ENCODE assay signal across 9 cellular contexts in genomic region chr2:10431797-10432196, GRCh38. TPM values are rescaled to one million over a fixed set of nuclear protein-coding genes. Genes with fewer than 3 reads are reported as not detected.
DNase-seq lines count a peak whose midpoint lies in the region; ATAC-seq, FAIRE-seq and TF ChIP-seq lines count a peak whose summit lies in the region.
"Had no signal": no experiment of that assay in that cellular context is flagged by ENCODE, and none has a peak within 500 bp of the region (broad histone marks: within the 10 kb centered on the region; RNA-seq: fewer than 3 reads in every experiment).

No MANE protein-coding gene starts in this region.

- H3K36me3 ChIP-seq in HepG2 (replicated peaks in 1 of 2; ENCODE audit: control insufficient read depth in 1 of 2, insufficient read depth in 2 of 2, low read length in 2 of 2) (peaks cover 2% of the 10 kb centered on the region in 2 experiments; a peak in 3 of 5 replicates), right lobe of liver (peaks cover 0 to 2% (median 0%) of the 10 kb centered on the region in 4 donors), mucosa of rectum (ENCODE audit: control insufficient read depth in 2 of 2, insufficient read depth in 2 of 2, low read length in 2 of 2) (peaks cover 1 to 6% of the 10 kb centered on the region in 2 donors), A673 (ENCODE audit: insufficient read depth, low read length, poor library complexity, severe bottlenecking) (no peaks in the 10 kb centered on the region)

- CTCF ChIA-PET in HepG2 (lab: Yijun Ruan, JAX; ENCODE audit: low intra/inter-chr PET ratio, low total read pairs) (no interaction called here), A673 (lab: Charles Lee) (no interaction called here)

- TF ChIP-seq POLR2A in HepG2 (IDR thresholded peaks at IDR 0.05; ENCODE audit: insufficient read depth in 1 of 2, low read depth in 2 of 2, low read length in 2 of 2) (no peak), right lobe of liver (IDR thresholded peaks at IDR 0.05) (no peak)

- peak overlapping the region; percentile 65; the same call in 1 of the 2 replicates for H3K4me2 ChIP-seq in HepG2 (ENCODE audit: low read depth, low read length)

- TF ChIP-seq EP300 in HepG2 (IDR thresholded peaks at IDR 0.05; ENCODE audit: low read depth in 2 of 2, low read length in 2 of 2) (no peak), HepG2 (CRISPR knock-in tag; IDR thresholded peaks at IDR 0.05; ENCODE audit: borderline replicate concordance) (no peak)

- POLR2A ChIA-PET in HepG2 (lab: Yijun Ruan, JAX) (interaction anchor here (1.2 to 1.7 kb wide), 2 partner anchors 18 to 130 kb away, joined by 3 to 7 read pairs; partner anchors contain the start of gene HPCAL1), A673 (lab: Charles Lee; ENCODE audit: low non-redundant PET) (interaction anchor here (0.6 kb wide), 1 partner anchor 893 kb away, joined by 3 read pairs; no protein-coding TSS in a partner anchor)

- no peak overlapping the region for H3K27ac ChIP-seq in HepG2 (ENCODE audit: extremely low read length, insufficient read depth, low read length)
- H3K27ac ChIP-seq in right lobe of liver, result no peak overlapping the region
- H3K27ac ChIP-seq in mucosa of rectum (ENCODE audit: low read depth in 2 of 2, low read length in 2 of 2), result peak overlapping the region; percentile 70 to 76
- no peak overlapping the region for H3K27ac ChIP-seq in A673 (ENCODE audit: low read depth, low read length, poor library complexity, severe bottlenecking)

- H3K4me1 ChIP-seq in HepG2 (ENCODE audit: insufficient read depth, low read length), result peaks cover 39% of the 10 kb centered on the region
- peaks cover 0 to 6% (median 0%) of the 10 kb centered on the region in 4 donors for H3K4me1 ChIP-seq in right lobe of liver
- H3K4me1 ChIP-seq in mucosa of rectum (ENCODE audit: control insufficient read depth in 2 of 2, insufficient read depth in 2 of 2, low read length in 2 of 2), result peaks cover 15 to 35% of the 10 kb centered on the region in 2 donors
- H3K4me1 ChIP-seq in A673 (ENCODE audit: insufficient read depth, low read length, poor library complexity, severe bottlenecking), result no peaks in the 10 kb centered on the region

- peaks cover 13% of the 10 kb centered on the region for H3K4me1 Mint-ChIP-seq in central memory CD8-positive, alpha-beta T cell

- no peaks in the 10 kb centered on the region for H3K9me3 ChIP-seq in HepG2 (ENCODE audit: low read length)
- H3K9me3 ChIP-seq in right lobe of liver, result no peaks in the 10 kb centered on the region
- H3K9me3 ChIP-seq in mucosa of rectum (ENCODE audit: control insufficient read depth in 2 of 2, low read length in 2 of 2), result no peaks in the 10 kb centered on the region
- H3K9me3 ChIP-seq in A673 (ENCODE audit: low read depth, low read length, poor library complexity, severe bottlenecking), result no peaks in the 10 kb centered on the region

- H3K27ac Mint-ChIP-seq in central memory CD8-positive, alpha-beta T cell (ENCODE audit: low read depth), result peak overlapping the region; percentile 22

- TF ChIP-seq CTCF in HepG2 (CRISPR knock-in tag; IDR thresholded peaks at IDR 0.05) (no peak), right lobe of liver (IDR thresholded peaks at IDR 0.05) (no peak), A673 (conservative IDR thresholded peaks at IDR 0.05; ENCODE audit: low read depth, low read length) (no peak)

- no peaks in the 10 kb centered on the region for H3K9me3 Mint-ChIP-seq in central memory CD8-positive, alpha-beta T cell

- DNase-seq in HepG2 (ENCODE audit: low spot score) (no peak), right lobe of liver (no peak), pons (ENCODE audit: low spot score) (no peak), A673 (ENCODE audit: low spot score) (no peak)
- DNase-seq in central memory CD8-positive, alpha-beta T cell (ENCODE audit: low spot score in 2 of 2), result no peak
- DNase-seq: amygdala had no signal

- no peak for TF ChIP-seq RAD21 in HepG2 (CRISPR knock-in tag; IDR thresholded peaks at IDR 0.05)

- 58% methylated on average over 15 of the region's 16 CpGs for WGBS in HepG2 (ENCODE audit: low lambda C conversion rate)
- 60% methylated on average over 3 of the region's 16 CpGs for WGBS in right lobe of liver (ENCODE audit: insufficient coverage, low coverage, low lambda C conversion rate, missing lambda C conversion rate)

- in situ Hi-C loops in HepG2 (cut with HindIII; ENCODE audit: extremely low pct_ligation_motif_present, low pct_unique_long_range_greater_than_20kb), result loop anchor here (25.0 kb wide), 1 partner anchor 619 kb away; no protein-coding TSS in a partner anchor

- BruUV-seq in HepG2 (replicated peaks; lab: Mats Ljungman, UMichigan), result no TSS peak
- no TSS peak for BruUV-seq in A673 (replicated peaks; lab: Mats Ljungman, UMichigan)

- peak overlapping the region; percentile 77 for H3K4me3 Mint-ChIP-seq in central memory CD8-positive, alpha-beta T cell

- no peak overlapping the region for H2AFZ ChIP-seq in HepG2 (ENCODE audit: low read length)

- H3K4me3 ChIP-seq in HepG2 (replicated peaks in 1 of 3; ENCODE audit: insufficient read depth in 1 of 3, low read depth in 2 of 3, low read length in 3 of 3), result peak overlapping the region in 1 of 3 experiments; percentile 57; a peak in 1 of 6 replicates
- H3K4me3 ChIP-seq in right lobe of liver, result no peak overlapping the region
- peak overlapping the region; percentile 41 to 50 for H3K4me3 ChIP-seq in mucosa of rectum (ENCODE audit: low read length in 2 of 2)
- H3K4me3 ChIP-seq in A673 (ENCODE audit: low read depth, low read length, poor library complexity, severe bottlenecking), result no peak overlapping the region

- H3K9ac ChIP-seq in HepG2 (ENCODE audit: insufficient read depth, low read depth, low read length) (no peak overlapping the region), mucosa of rectum (ENCODE audit: low read depth in 1 of 2, low read length in 2 of 2) (peak overlapping the region in 1 of 2 donors; percentile 88)

- FAIRE-seq in HepG2 (lab: Jason Lieb, UNC), result no peak

- H3K79me2 ChIP-seq in HepG2 (ENCODE audit: insufficient read depth, low read length), result no peaks in the 10 kb centered on the region

- intact Hi-C loops in HepG2 (cut with micrococcal nuclease; ENCODE audit: unreplicated experiment) (no loop called here), right lobe of liver (cut with DNase I) (loop anchor here (5.0 to 10.0 kb wide), 3 partner anchors 233 to 359 kb away; partner anchors contain the start of gene RRM2 (in 1 of the 2)), A673 (cut with micrococcal nuclease; ENCODE audit: unreplicated experiment) (no loop called here)

- H3K27me3 Mint-ChIP-seq in central memory CD8-positive, alpha-beta T cell, result no peaks in the 10 kb centered on the region

- H3K36me3 Mint-ChIP-seq in central memory CD8-positive, alpha-beta T cell (ENCODE audit: insufficient read depth), result peaks cover 11% of the 10 kb centered on the region

- H3K27me3 ChIP-seq in HepG2 (ENCODE audit: control insufficient read depth in 1 of 2, insufficient read depth in 2 of 2, low read length in 2 of 2), result peaks cover 10 to 47% of the 10 kb centered on the region in 2 experiments
- no peaks in the 10 kb centered on the region for H3K27me3 ChIP-seq in right lobe of liver
- no peaks in the 10 kb centered on the region for H3K27me3 ChIP-seq in mucosa of rectum (ENCODE audit: control insufficient read depth in 2 of 2, insufficient read depth in 2 of 2, low read length in 2 of 2)
- no peaks in the 10 kb centered on the region for H3K27me3 ChIP-seq in A673 (replicated peaks; ENCODE audit: insufficient read depth, low read depth, low read length, poor library complexity)

- H4K20me1 ChIP-seq in HepG2 (ENCODE audit: insufficient read depth, low read length), result no peaks in the 10 kb centered on the region

- no peak for ATAC-seq in HepG2
- no peak for ATAC-seq in right lobe of liver
- ATAC-seq in central memory CD8-positive, alpha-beta T cell (replicated peaks; ENCODE audit: extremely low read depth, poor library complexity, severe bottlenecking), result peak; percentile 48
- no peak for ATAC-seq in GM21515 (IDR thresholded peaks at IDR 0.05; ENCODE audit: unreplicated experiment)
- ATAC-seq in GM18498 (IDR thresholded peaks at IDR 0.05; ENCODE audit: unreplicated experiment), result no peak

RNA-seq across cellular contexts. Expression of gene ODC1, which starts 16.3 kb away (rescaled TPM):
- 371 and 422 TPM in 2 replicates for total RNA-seq in HepG2 (2016; rRNA removed; fragmentation: Illumina TruSeq; extraction: Trizol)
- 747 and 845 TPM in 2 replicates for total RNA-seq in HepG2 (2016; cell fraction: cytosol; rRNA removed; fragmentation: Illumina TruSeq; extraction: Trizol; ENCODE audit: low read depth)
- 382 and 405 TPM in 2 replicates for total RNA-seq in HepG2 (2016; cell fraction: insoluble cytoplasmic fraction; rRNA removed; fragmentation: Illumina TruSeq; extraction: Trizol)
- total RNA-seq in HepG2 (2016; cell fraction: membrane; rRNA removed; fragmentation: Illumina TruSeq; extraction: Trizol), result 1,179 and 1,380 TPM in 2 replicates
- 154 and 170 TPM in 2 replicates for total RNA-seq in HepG2 (2016; cell fraction: nucleus; rRNA removed; fragmentation: Illumina TruSeq; extraction: Trizol)
- polyA plus RNA-seq in HepG2 (2011; rRNA removed), result 105 and 142 TPM in 2 replicates
- polyA plus RNA-seq in HepG2 (2011; cell fraction: cytosol; rRNA removed), result 93.6 and 131 TPM in 2 replicates
- 44.5 and 56.5 TPM in 2 replicates for polyA plus RNA-seq in HepG2 (2011; cell fraction: nucleus; rRNA removed)
- 108 and 109 TPM in 2 replicates for polyA plus RNA-seq in HepG2 (2012)
- 923 and 940 TPM in 2 replicates for polyA plus RNA-seq in HepG2 (2016; cell fraction: cytosol; fragmentation: Illumina TruSeq; extraction: Trizol; ENCODE audit: low read depth)
- polyA plus RNA-seq in HepG2 (2016; cell fraction: insoluble cytoplasmic fraction; fragmentation: Illumina TruSeq; extraction: Trizol; ENCODE audit: low read depth), result 367 and 392 TPM in 2 replicates
- 1,008 and 1,080 TPM in 2 replicates for polyA plus RNA-seq in HepG2 (2016; cell fraction: membrane; fragmentation: Illumina TruSeq; extraction: Trizol; ENCODE audit: low read depth)
- polyA plus RNA-seq in HepG2 (2016; cell fraction: nucleus; fragmentation: Illumina TruSeq; extraction: Trizol; ENCODE audit: insufficient read depth, low read depth), result 235 and 237 TPM in 2 replicates
- polyA minus RNA-seq in HepG2 (2011; rRNA and poly(A)+ RNA removed; ENCODE audit: low replicate concordance), result 64.0 and 223 TPM in 2 replicates
- 53.3 and 58.5 TPM in 2 replicates for polyA minus RNA-seq in HepG2 (2011; cell fraction: cytosol; rRNA and poly(A)+ RNA removed)
- 32.7 and 35.2 TPM in 2 replicates for polyA minus RNA-seq in HepG2 (2011; cell fraction: nucleus; rRNA and poly(A)+ RNA removed)
- 100 to 1,000 TPM in 2 of 6 experiments, 10 to 100 TPM in 4; 14.4 to 197 (median 28.6) TPM for total RNA-seq in right lobe of liver
- total RNA-seq in A673 (2021), result 221 and 269 TPM in 2 replicates

Comparison
In these comparisons a context has a peak if more than half of its experiments do, and no peak if none do; other contexts are left out.
1. intact Hi-C loops: an anchor here in right lobe of liver (5.0 to 10.0 kb wide); none called in HepG2 and A673.
2. H3K27ac ChIP-seq: peak in mucosa of rectum (2 of 2); none in HepG2 (single experiment), right lobe of liver (0 of 3) and A673 (single experiment).
3. H3K4me3 ChIP-seq: peak in mucosa of rectum (2 of 2); none in right lobe of liver (0 of 3) and A673 (single experiment).